Comparison of ENCODE assay signal across 8 cellular contexts in genomic region chr12:119444462-119445044, GRCh38.
DNase-seq lines count a peak whose midpoint lies in the region; ATAC-seq and TF ChIP-seq lines count a peak whose summit lies in the region.

No MANE protein-coding gene starts in this region.

- no peak overlapping the region for H3K9ac ChIP-seq in iPS-18a (ENCODE audit: low read length)

- H3K36me3 ChIP-seq in OCI-LY7 (ENCODE audit: insufficient read depth, low read length), result no peaks in the 10 kb centered on the region
- no peaks in the 10 kb centered on the region for H3K36me3 ChIP-seq in iPS-18a (ENCODE audit: control insufficient read depth, low read depth, low read length)

- CTCF ChIA-PET in OCI-LY7 (lab: Charles Lee; ENCODE audit: unreplicated experiment), result no interaction called here

- H3K4me1 ChIP-seq in OCI-LY7 (ENCODE audit: insufficient read depth, low read length, poor library complexity, severe bottlenecking) (no peaks in the 10 kb centered on the region), iPS-18a (ENCODE audit: control insufficient read depth, low read depth, low read length) (no peaks in the 10 kb centered on the region)

- no peak overlapping the region for H3K27ac ChIP-seq in OCI-LY7 (ENCODE audit: low read depth, low read length, poor library complexity, severe bottlenecking)
- H3K27ac ChIP-seq in iPS-18a (ENCODE audit: low read length), result no peak overlapping the region

- intact Hi-C loops in OCI-LY7 (cut with micrococcal nuclease; ENCODE audit: unreplicated experiment), result loop anchor here (1.0 to 10.0 kb wide), 4 partner anchors 101 to 460 kb away; partner anchors contain the start of gene PRKAB1

- peak; percentile 100 for TF ChIP-seq CTCF in OCI-LY7 (conservative IDR thresholded peaks at IDR 0.05; ENCODE audit: low read length)

- no peak overlapping the region for H3K4me3 ChIP-seq in OCI-LY7 (ENCODE audit: low read depth, low read length, poor library complexity, severe bottlenecking)
- H3K4me3 ChIP-seq in iPS-18a (ENCODE audit: low read length), result peak overlapping the region; percentile 40

- H3K4me2 ChIP-seq in OCI-LY7 (ENCODE audit: low read length), result no peak overlapping the region

- no peaks in the 10 kb centered on the region for H4K20me1 ChIP-seq in OCI-LY7 (ENCODE audit: insufficient read depth, low read length)

- DNase-seq in activated naive CD4-positive, alpha-beta T cell treated with Interleukin-2 at 50 U/mL for 16 hours, result peak; percentile 31
- DNase-seq in activated naive CD4-positive, alpha-beta T cell (lab: John Stamatoyannopoulos, UW), result no peak
- DNase-seq in HT1080 (ENCODE audit: low read depth) (peak; percentile 77), OCI-LY7 (ENCODE audit: low spot score) (peak; percentile 57), amniotic epithelial cell (ENCODE audit: low read depth) (peak; percentile 3)
- DNase-seq in stimulated activated CD4-positive, alpha-beta T cell treated with anti-CD3 and anti-CD28 coated beads, Interleukin-2, amount 100 ng/mL, for 24 hours, result peak; percentile 28 to 45

- H3K9me2 ChIP-seq in OCI-LY7 (ENCODE audit: insufficient read depth, low read length), result no peaks in the 10 kb centered on the region

- ATAC-seq in HG02884 (IDR thresholded peaks at IDR 0.05; ENCODE audit: unreplicated experiment), result no peak

- H2AFZ ChIP-seq in OCI-LY7 (ENCODE audit: low read length), result no peak overlapping the region

- no peaks in the 10 kb centered on the region for H3K79me2 ChIP-seq in OCI-LY7 (ENCODE audit: insufficient read depth, low read depth, low read length)

- H3K9me3 ChIP-seq in OCI-LY7 (ENCODE audit: low read length) (no peaks in the 10 kb centered on the region), iPS-18a (ENCODE audit: control insufficient read depth, low read depth, low read length) (no peaks in the 10 kb centered on the region)

- no TSS peak for BruUV-seq in OCI-LY7 (replicated peaks; lab: Mats Ljungman, UMichigan)

- POLR2A ChIA-PET in OCI-LY7 (lab: Charles Lee), result interaction anchor here (0.6 kb wide), 1 partner anchor 98 kb away, joined by 3 read pairs; no protein-coding TSS in a partner anchor

- H3K27me3 ChIP-seq in iPS-18a (ENCODE audit: control insufficient read depth, insufficient read depth, low read length), result no peaks in the 10 kb centered on the region

Comparison
In these comparisons a context has a peak if more than half of its experiments do, and no peak if none do; other contexts are left out.
1. DNase-seq: peak in activated naive CD4-positive, alpha-beta T cell treated with Interleukin-2 at 50 U/mL for 16 hours (single experiment), HT1080 (single experiment), OCI-LY7 (single experiment), amniotic epithelial cell (single experiment) and stimulated activated CD4-positive, alpha-beta T cell treated with anti-CD3 and anti-CD28 coated beads, Interleukin-2, amount 100 ng/mL, for 24 hours (2 of 2); none in activated naive CD4-positive, alpha-beta T cell (0 of 4).